ENCODE assay signal across 8 cellular contexts in genomic region chr15:67839358-67839928, GRCh38. TPM values are rescaled to one million over a fixed set of nuclear protein-coding genes. Genes with fewer than 3 reads are reported as not detected.
DNase-seq lines count a peak whose midpoint lies in the region; ATAC-seq and TF ChIP-seq lines count a peak whose summit lies in the region.

No MANE protein-coding gene starts in this region.

- peak overlapping the region; percentile 94 to 99 for H3K27ac Mint-ChIP-seq in natural killer cell treated with Interleukin-12 subunit alpha and Interleukin-12 subunit beta and Interleukin-15 and Interleukin-18, amount 100 ng/mL, for 72 hours

- no peaks in the 10 kb centered on the region for H3K36me3 ChIP-seq in WERI-Rb-1

- H3K36me3 Mint-ChIP-seq in natural killer cell treated with Interleukin-12 subunit alpha and Interleukin-12 subunit beta and Interleukin-15 and Interleukin-18, amount 100 ng/mL, for 72 hours, result no peaks in the 10 kb centered on the region

- peak overlapping the region; percentile 95 for H3K4me3 ChIP-seq in WERI-Rb-1 (ENCODE audit: low read depth, low read length)

- no peaks in the 10 kb centered on the region for H3K9me3 ChIP-seq in WERI-Rb-1 (ENCODE audit: severe bottlenecking)

- DNase-seq in DMS53 (lab: John Stamatoyannopoulos, UW) (peak; percentile 76), NCI-H146 treated with DMSO at 0.1 percent for 48 hours (lab: John Stamatoyannopoulos, UW; ENCODE audit: unreplicated experiment) (peak; percentile 77), WERI-Rb-1 (peak; percentile 39), fibroblast of gingiva (ENCODE audit: low read depth) (peak; percentile 22), 8988T (no peak), HK-2 (ENCODE audit: unreplicated experiment) (no peak)
- DNase-seq in natural killer cell treated with Interleukin-12 subunit alpha and Interleukin-12 subunit beta and Interleukin-15 and Interleukin-18, amount 100 ng/mL, for 72 hours (ENCODE audit: low spot score), result no peak

- H3K27me3 ChIP-seq in WERI-Rb-1 (ENCODE audit: insufficient read depth, low read depth, severe bottlenecking), result peaks cover 19% of the 10 kb centered on the region

- peak overlapping the region; percentile 92; the same call in 1 of the 2 replicates for H3K27ac ChIP-seq in WERI-Rb-1

- H3K4me1 Mint-ChIP-seq in natural killer cell treated with Interleukin-12 subunit alpha and Interleukin-12 subunit beta and Interleukin-15 and Interleukin-18, amount 100 ng/mL, for 72 hours (ENCODE audit: low read depth in 2 of 2), result peaks cover 22 to 35% of the 10 kb centered on the region in 2 donors

- H3K9me3 Mint-ChIP-seq in natural killer cell treated with Interleukin-12 subunit alpha and Interleukin-12 subunit beta and Interleukin-15 and Interleukin-18, amount 100 ng/mL, for 72 hours, result no peaks in the 10 kb centered on the region

- peak; percentile 15 for ATAC-seq in GM21576 (IDR thresholded peaks at IDR 0.05; ENCODE audit: unreplicated experiment)
- peak; percentile 13 to 19 for ATAC-seq in natural killer cell treated with Interleukin-12 subunit alpha and Interleukin-12 subunit beta and Interleukin-15 and Interleukin-18, amount 100 ng/mL, for 72 hours

- H3K27me3 Mint-ChIP-seq in natural killer cell treated with Interleukin-12 subunit alpha and Interleukin-12 subunit beta and Interleukin-15 and Interleukin-18, amount 100 ng/mL, for 72 hours, result peaks cover 8% of the 10 kb centered on the region in 2 donors

- no peak for TF ChIP-seq CTCF in WERI-Rb-1 (IDR thresholded peaks at IDR 0.05; ENCODE audit: low read depth, low read length)

- H3K4me3 Mint-ChIP-seq in natural killer cell treated with Interleukin-12 subunit alpha and Interleukin-12 subunit beta and Interleukin-15 and Interleukin-18, amount 100 ng/mL, for 72 hours, result peak overlapping the region; percentile 91

RNA-seq across cellular contexts. Expression of gene RNU6-1, which starts 0.4 kb away (rescaled TPM):
- total RNA-seq in natural killer cell treated with Interleukin-12 subunit alpha and Interleukin-12 subunit beta and Interleukin-15 and Interleukin-18, amount 100 ng/mL, for 72 hours, result not detected

RNA-seq across cellular contexts. Expression of gene SKOR1, which starts 14.1 kb away (rescaled TPM):
- under 1 TPM; 0.42 to 0.48 TPM for total RNA-seq in natural killer cell treated with Interleukin-12 subunit alpha and Interleukin-12 subunit beta and Interleukin-15 and Interleukin-18, amount 100 ng/mL, for 72 hours

Comparison
In these comparisons a context has a peak if more than half of its experiments do, and no peak if none do; other contexts are left out.
1. DNase-seq: peak in DMS53 (single experiment), NCI-H146 treated with DMSO at 0.1 percent for 48 hours (single experiment), WERI-Rb-1 (single experiment) and fibroblast of gingiva (single experiment); none in natural killer cell treated with Interleukin-12 subunit alpha and Interleukin-12 subunit beta and Interleukin-15 and Interleukin-18, amount 100 ng/mL, for 72 hours (single experiment), 8988T (single experiment) and HK-2 (single experiment).